8 cellular contexts compared by ENCODE assay signal in the genomic region with DNA sequence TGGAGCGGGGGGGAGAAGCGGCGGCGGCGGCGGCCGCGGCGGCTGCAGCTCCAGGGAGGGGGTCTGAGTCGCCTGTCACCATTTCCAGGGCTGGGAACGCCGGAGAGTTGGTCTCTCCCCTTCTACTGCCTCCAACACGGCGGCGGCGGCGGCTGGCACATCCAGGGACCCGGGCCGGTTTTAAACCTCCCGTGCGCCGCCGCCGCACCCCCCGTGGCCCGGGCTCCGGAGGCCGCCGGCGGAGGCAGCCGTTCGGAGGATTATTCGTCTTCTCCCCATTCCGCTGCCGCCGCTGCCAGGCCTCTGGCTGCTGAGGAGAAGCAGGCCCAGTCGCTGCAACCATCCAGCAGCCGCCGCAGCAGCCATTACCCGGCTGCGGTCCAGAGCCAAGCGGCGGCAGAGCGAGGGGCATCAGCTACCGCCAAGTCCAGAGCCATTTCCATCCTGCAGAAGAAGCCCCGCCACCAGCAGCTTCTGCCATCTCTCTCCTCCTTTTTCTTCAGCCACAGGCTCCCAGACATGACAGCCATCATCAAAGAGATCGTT. TPM values are rescaled to one million over a fixed set of nuclear protein-coding genes. Genes with fewer than 3 reads are reported as not detected.
DNase-seq lines count a peak whose midpoint lies in the region; ATAC-seq and TF ChIP-seq lines count a peak whose summit lies in the region.
"Not testable (repeated sequence)": the region's sequence is repeated elsewhere in the genome, so short reads cannot be mapped to it uniquely, and the experiment has no call there.

No MANE protein-coding gene starts in this region.

- WGBS in right cardiac atrium, result under 1% methylated on average over 47 of the region's 47 CpGs

- H3K36me3 Mint-ChIP-seq in activated T-helper 1 cell treated with anti-CD3 and anti-CD28 coated beads, Interleukin-12 subunit alpha, Interleukin-12 subunit beta, Interleukin-2, Interleukin-4 antibody, amounts not matched to agents 30 ng/mL and 10 ng/mL and 1 ng/mL, durations not matched to agents 14 hours and 24 hours and 36 hours (ENCODE audit: low read depth), result peaks cover 22% of the 10 kb centered on the region
- peaks cover 11% of the 10 kb centered on the region for H3K36me3 Mint-ChIP-seq in natural killer cell treated with Interleukin-12 subunit alpha and Interleukin-12 subunit beta and Interleukin-15 and Interleukin-18, amount 100 ng/mL, for 72 hours

- peak overlapping the region; percentile 8; the same call in 1 of the 2 replicates for H3K27ac ChIP-seq in SJCRH30
- peak overlapping the region; percentile 97 to 98 for H3K27ac ChIP-seq in coronary artery
- peak overlapping the region; percentile 99 for H3K27ac ChIP-seq in right cardiac atrium (ENCODE audit: low read length)

- TF ChIP-seq CTCF in coronary artery (IDR thresholded peaks at IDR 0.05), result not testable (repeated sequence)

- not testable (repeated sequence) for H3K27me3 ChIP-seq in SJCRH30; right cardiac atrium (ENCODE audit: control insufficient read depth, insufficient read depth)

- H3K9me3 ChIP-seq in SJCRH30 (replicated peaks); right cardiac atrium (ENCODE audit: control insufficient read depth, low read length): not testable (repeated sequence)

- H3K27ac Mint-ChIP-seq in activated T-helper 1 cell treated with anti-CD3 and anti-CD28 coated beads, Interleukin-12 subunit alpha, Interleukin-12 subunit beta, Interleukin-2, Interleukin-4 antibody, amounts not matched to agents 30 ng/mL and 10 ng/mL and 1 ng/mL, durations not matched to agents 14 hours and 24 hours and 36 hours, result peak overlapping the region; percentile 85
- peak overlapping the region; percentile 93 to 95 for H3K27ac Mint-ChIP-seq in natural killer cell treated with Interleukin-12 subunit alpha and Interleukin-12 subunit beta and Interleukin-15 and Interleukin-18, amount 100 ng/mL, for 72 hours

- H3K4me1 ChIP-seq in SJCRH30; right cardiac atrium (ENCODE audit: control insufficient read depth, insufficient read depth, low read length): not testable (repeated sequence)

- intact Hi-C loops in activated T-helper 1 cell treated with anti-CD3 and anti-CD28 coated beads, Interleukin-12 subunit alpha, Interleukin-12 subunit beta, Interleukin-2, Interleukin-4 antibody, amounts not matched to agents 30 ng/mL and 10 ng/mL and 1 ng/mL, durations not matched to agents 14 hours and 24 hours and 36 hours (cut with micrococcal nuclease), result loop anchor here (1.0 to 10.0 kb wide), 7 partner anchors 227 to 1838 kb away; a partner anchor contains a TSS
- intact Hi-C loops in right cardiac atrium (cut with DNase I), result loop anchor here in 2 of 4 donors (5.0 to 10.0 kb wide), 5 partner anchors 251 to 523 kb away; no protein-coding TSS in a partner anchor

- H3K27me3 Mint-ChIP-seq in activated T-helper 1 cell treated with anti-CD3 and anti-CD28 coated beads, Interleukin-12 subunit alpha, Interleukin-12 subunit beta, Interleukin-2, Interleukin-4 antibody, amounts not matched to agents 30 ng/mL and 10 ng/mL and 1 ng/mL, durations not matched to agents 14 hours and 24 hours and 36 hours (ENCODE audit: insufficient read depth); natural killer cell treated with Interleukin-12 subunit alpha and Interleukin-12 subunit beta and Interleukin-15 and Interleukin-18, amount 100 ng/mL, for 72 hours: not testable (repeated sequence)

- H3K9me3 Mint-ChIP-seq in activated T-helper 1 cell treated with anti-CD3 and anti-CD28 coated beads, Interleukin-12 subunit alpha, Interleukin-12 subunit beta, Interleukin-2, Interleukin-4 antibody, amounts not matched to agents 30 ng/mL and 10 ng/mL and 1 ng/mL, durations not matched to agents 14 hours and 24 hours and 36 hours; natural killer cell treated with Interleukin-12 subunit alpha and Interleukin-12 subunit beta and Interleukin-15 and Interleukin-18, amount 100 ng/mL, for 72 hours: not testable (repeated sequence)

- DNase-seq in CD1c-positive myeloid dendritic cell (ENCODE audit: extremely low spot score) (peak; percentile 41), SJCRH30 (peak; percentile 13 to 50), right cardiac atrium (peak; percentile 31 to 74 (median 74))
- DNase-seq in activated T-helper 1 cell treated with anti-CD3 and anti-CD28 coated beads, Interleukin-12 subunit alpha, Interleukin-12 subunit beta, Interleukin-2, Interleukin-4 antibody, amounts not matched to agents 30 ng/mL and 10 ng/mL and 1 ng/mL, durations not matched to agents 14 hours and 24 hours and 36 hours (ENCODE audit: low spot score); coronary artery (ENCODE audit: low spot score): not testable (repeated sequence)
- peak; percentile 60 for DNase-seq in natural killer cell treated with Interleukin-12 subunit alpha and Interleukin-12 subunit beta and Interleukin-15 and Interleukin-18, amount 100 ng/mL, for 72 hours (ENCODE audit: low spot score)
- peak in 4 of 6 experiments; percentile 20 to 51 (median 39) for DNase-seq in stimulated activated naive CD4-positive, alpha-beta T cell (lab: John Stamatoyannopoulos, UW)

- H3K4me1 Mint-ChIP-seq in activated T-helper 1 cell treated with anti-CD3 and anti-CD28 coated beads, Interleukin-12 subunit alpha, Interleukin-12 subunit beta, Interleukin-2, Interleukin-4 antibody, amounts not matched to agents 30 ng/mL and 10 ng/mL and 1 ng/mL, durations not matched to agents 14 hours and 24 hours and 36 hours (ENCODE audit: low read depth), result peaks cover 70% of the 10 kb centered on the region
- H3K4me1 Mint-ChIP-seq in natural killer cell treated with Interleukin-12 subunit alpha and Interleukin-12 subunit beta and Interleukin-15 and Interleukin-18, amount 100 ng/mL, for 72 hours (ENCODE audit: low read depth in 2 of 2), result peaks cover 51 to 64% of the 10 kb centered on the region in 2 donors

- H3K4me3 Mint-ChIP-seq in activated T-helper 1 cell treated with anti-CD3 and anti-CD28 coated beads, Interleukin-12 subunit alpha, Interleukin-12 subunit beta, Interleukin-2, Interleukin-4 antibody, amounts not matched to agents 30 ng/mL and 10 ng/mL and 1 ng/mL, durations not matched to agents 14 hours and 24 hours and 36 hours, result peak overlapping the region; percentile 97
- peak overlapping the region; percentile 99 for H3K4me3 Mint-ChIP-seq in natural killer cell treated with Interleukin-12 subunit alpha and Interleukin-12 subunit beta and Interleukin-15 and Interleukin-18, amount 100 ng/mL, for 72 hours

- peak overlapping the region; percentile 87 for H3K4me3 ChIP-seq in SJCRH30
- H3K4me3 ChIP-seq in coronary artery, result peak overlapping the region; percentile 92
- peak overlapping the region; percentile 77 for H3K4me3 ChIP-seq in right cardiac atrium (ENCODE audit: low read length)

- ATAC-seq in HG03439 (IDR thresholded peaks at IDR 0.05; ENCODE audit: unreplicated experiment), result peak; percentile 1
- ATAC-seq in right cardiac atrium; natural killer cell treated with Interleukin-12 subunit alpha and Interleukin-12 subunit beta and Interleukin-15 and Interleukin-18, amount 100 ng/mL, for 72 hours: not testable (repeated sequence)

- not testable (repeated sequence) for H3K36me3 ChIP-seq in SJCRH30

RNA-seq across cellular contexts. Expression of a gene that starts 0.6 kb away (rescaled TPM):
- 20.5 and 21.2 TPM in 2 replicates for total RNA-seq in SJCRH30 (2014; rRNA removed; shearing (Covaris generic))
- 56.9 and 67.6 TPM in 2 replicates for total RNA-seq in activated T-helper 1 cell treated with anti-CD3 and anti-CD28 coated beads, Interleukin-12 subunit alpha, Interleukin-12 subunit beta, Interleukin-2, Interleukin-4 antibody, amounts not matched to agents 30 ng/mL and 10 ng/mL and 1 ng/mL, durations not matched to agents 14 hours and 24 hours and 36 hours
- 10 to 100 TPM; 72.5 to 80.2 (median 75.5) TPM for total RNA-seq in right cardiac atrium
- 28.2 TPM for polyA plus RNA-seq in right cardiac atrium
- 10 to 100 TPM; 49.8 to 75.3 TPM for total RNA-seq in natural killer cell treated with Interleukin-12 subunit alpha and Interleukin-12 subunit beta and Interleukin-15 and Interleukin-18, amount 100 ng/mL, for 72 hours

RNA-seq across cellular contexts. Expression of a gene that starts 0.7 kb away (rescaled TPM):
- 0.02 and 0.18 TPM in 2 replicates for total RNA-seq in SJCRH30 (2014; rRNA removed; shearing (Covaris generic))
- total RNA-seq in activated T-helper 1 cell treated with anti-CD3 and anti-CD28 coated beads, Interleukin-12 subunit alpha, Interleukin-12 subunit beta, Interleukin-2, Interleukin-4 antibody, amounts not matched to agents 30 ng/mL and 10 ng/mL and 1 ng/mL, durations not matched to agents 14 hours and 24 hours and 36 hours, result 0.78 and 0.86 TPM in 2 replicates
- total RNA-seq in right cardiac atrium, result under 1 TPM; 0.42 to 0.93 (median 0.49) TPM
- polyA plus RNA-seq in right cardiac atrium, result 0.29 TPM
- under 1 TPM; 0.17 to 0.52 TPM for total RNA-seq in natural killer cell treated with Interleukin-12 subunit alpha and Interleukin-12 subunit beta and Interleukin-15 and Interleukin-18, amount 100 ng/mL, for 72 hours

RNA-seq across cellular contexts. Expression of a gene that starts 46.0 kb away (rescaled TPM):
- 26.3 and 28.2 TPM in 2 replicates for total RNA-seq in SJCRH30 (2014; rRNA removed; shearing (Covaris generic))
- total RNA-seq in activated T-helper 1 cell treated with anti-CD3 and anti-CD28 coated beads, Interleukin-12 subunit alpha, Interleukin-12 subunit beta, Interleukin-2, Interleukin-4 antibody, amounts not matched to agents 30 ng/mL and 10 ng/mL and 1 ng/mL, durations not matched to agents 14 hours and 24 hours and 36 hours, result 50.1 and 53.0 TPM in 2 replicates
- 100 to 1,000 TPM in 3 of 4 donors, 10 to 100 TPM in 1; 96.8 to 163 (median 111) TPM for total RNA-seq in right cardiac atrium
- polyA plus RNA-seq in right cardiac atrium, result 46.3 TPM
- total RNA-seq in natural killer cell treated with Interleukin-12 subunit alpha and Interleukin-12 subunit beta and Interleukin-15 and Interleukin-18, amount 100 ng/mL, for 72 hours, result 10 to 100 TPM; 48.3 to 65.2 TPM

Comparison
In these comparisons a context has a peak if more than half of its experiments do, and no peak if none do; other contexts are left out.
1. H3K27ac ChIP-seq: peak in every context shown above with its lines; median percentile 99 in right cardiac atrium; 98 in coronary artery; 8 in SJCRH30.